8 cellular contexts compared by ENCODE assay signal in the genomic region with DNA sequence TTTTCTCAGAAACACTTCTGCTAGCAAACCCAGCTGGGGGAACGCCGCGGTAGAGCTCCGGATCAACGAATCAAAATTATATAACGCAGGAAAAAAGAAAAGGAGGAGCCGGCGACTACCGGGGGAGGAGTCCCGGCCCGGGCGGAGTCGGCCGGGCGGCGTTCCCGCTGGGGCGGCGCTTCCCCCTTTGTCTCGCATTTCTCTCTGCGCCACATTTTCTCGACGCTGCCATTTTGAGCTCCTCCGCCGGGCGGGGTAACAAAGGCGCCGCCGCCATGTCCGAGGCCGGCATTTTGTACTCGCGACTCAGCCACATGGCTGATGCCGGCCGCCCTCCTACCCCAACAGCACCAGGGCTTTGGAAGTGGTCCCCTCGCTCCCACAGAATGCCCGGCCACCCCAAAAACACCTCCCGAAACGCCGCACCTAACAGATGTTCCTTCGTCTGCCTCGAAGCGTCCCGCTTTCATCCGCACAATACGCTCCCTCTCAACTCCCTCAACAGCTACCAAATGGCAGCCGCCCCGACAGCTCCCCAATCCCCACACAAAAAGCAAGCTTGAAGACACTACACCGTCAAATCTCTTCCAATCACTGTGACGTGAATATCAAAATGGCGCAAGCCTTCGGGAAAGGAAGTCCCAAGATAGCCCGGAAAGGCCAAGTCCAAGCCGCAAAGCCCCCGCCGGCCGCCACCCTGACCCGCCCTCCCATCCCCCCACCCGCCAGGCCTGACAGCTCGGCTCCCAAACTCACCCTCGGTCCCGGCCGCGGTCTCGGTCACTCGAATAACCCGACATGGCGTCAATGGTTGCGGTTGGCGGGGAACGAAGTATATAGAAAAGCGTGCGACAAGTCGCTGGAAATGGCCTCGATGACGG. TPM values are rescaled to one million over a fixed set of nuclear protein-coding genes. Genes with fewer than 3 reads are reported as not detected.
A peak's percentile ranks its signal among the peaks of the same experiment; 100 is the strongest.
DNase-seq lines count a peak whose midpoint lies in the region; ATAC-seq and TF ChIP-seq lines count a peak whose summit lies in the region.

No MANE protein-coding gene starts in this region.

- H2BK5ac ChIP-seq in mesenchymal stem cell (ENCODE audit: low read depth, low read length, poor library complexity, severe bottlenecking) = peak overlapping the region; percentile 88

- H3K36me3 ChIP-seq in mesenchymal stem cell (ENCODE audit: control insufficient read depth in 1 of 2, insufficient read depth in 2 of 2, low read depth in 1 of 2, low read length in 2 of 2) = peaks cover 17 to 63% of the 10 kb centered on the region in 2 experiments

- DNase-seq in GM10248 (ENCODE audit: extremely low spot score) = peak; percentile 84
- DNase-seq in HT1080 (ENCODE audit: low read depth) = peak; percentile 79
- DNase-seq in NOMO-1 treated with DMSO at 0.1 percent for 48 hours (lab: John Stamatoyannopoulos, UW; ENCODE audit: unreplicated experiment) = peak; percentile 86
- peak; percentile 93 for DNase-seq in activated CD8-positive, alpha-beta memory T cell treated with anti-CD3 and anti-CD28 coated beads, Interleukin-2, amount 10 ng/mL, durations not matched to agents 7 days and 5 days
- peak; percentile 81 to 86 (median 84) for DNase-seq in effector memory CD8-positive, alpha-beta T cell
- DNase-seq in mesenchymal stem cell = peak; percentile 78
- DNase-seq in stimulated activated CD4-positive, alpha-beta T cell treated with anti-CD3 and anti-CD28 coated beads, TNF-alpha, amount 100 ng/mL, for 48 hours (ENCODE audit: low read depth in 3 of 3) = peak; percentile 62 to 74 (median 72)

- peak overlapping the region; percentile 100 for H3K9ac ChIP-seq in mesenchymal stem cell (ENCODE audit: low read length)

- POLR2A ChIA-PET in GM10248 (lab: Yijun Ruan, JAX) = interaction anchor here (0.7 to 4.0 kb wide), 14 partner anchors 9 to 208 kb away, joined by 3 to 89 read pairs (median 3); a partner anchor contains a TSS

- H3K23ac ChIP-seq in mesenchymal stem cell (ENCODE audit: low read length in 2 of 2) = peak overlapping the region in 1 of 2 experiments; percentile 37

- no peak overlapping the region for H2BK12ac ChIP-seq in mesenchymal stem cell (ENCODE audit: low read length in 2 of 2)

- H3K4me3 ChIP-seq in mesenchymal stem cell (ENCODE audit: insufficient read depth in 1 of 2, low read depth in 1 of 2, low read length in 2 of 2) = peak overlapping the region; percentile 85 to 93

- H3K4me1 Mint-ChIP-seq in activated CD8-positive, alpha-beta memory T cell treated with anti-CD3 and anti-CD28 coated beads, Interleukin-2, amount 10 ng/mL, durations not matched to agents 7 days and 5 days = peaks cover 62% of the 10 kb centered on the region
- peaks cover 41 to 61% of the 10 kb centered on the region in 2 donors for H3K4me1 Mint-ChIP-seq in effector memory CD8-positive, alpha-beta T cell (ENCODE audit: low read depth in 2 of 2)

- H4K8ac ChIP-seq in mesenchymal stem cell (ENCODE audit: low read length) = peak overlapping the region; percentile 99

- peak overlapping the region; percentile 99 for H2AK5ac ChIP-seq in mesenchymal stem cell (ENCODE audit: low read length, severe bottlenecking)

- H2BK120ac ChIP-seq in mesenchymal stem cell (ENCODE audit: low read depth, low read length) = peak overlapping the region; percentile 89

- peak; percentile 40 for ATAC-seq in activated CD8-positive, alpha-beta memory T cell treated with anti-CD3 and anti-CD28 coated beads, Interleukin-2, amount 10 ng/mL, durations not matched to agents 7 days and 5 days
- peak; percentile 33 for ATAC-seq in effector memory CD8-positive, alpha-beta T cell (replicated peaks)
- no peak for ATAC-seq in HG03025 (IDR thresholded peaks at IDR 0.05; ENCODE audit: low FRiP score, unreplicated experiment)

- H3K4me3 Mint-ChIP-seq in activated CD8-positive, alpha-beta memory T cell treated with anti-CD3 and anti-CD28 coated beads, Interleukin-2, amount 10 ng/mL, durations not matched to agents 7 days and 5 days = peak overlapping the region; percentile 100
- peak overlapping the region; percentile 98 to 99 for H3K4me3 Mint-ChIP-seq in effector memory CD8-positive, alpha-beta T cell

- H2BK15ac ChIP-seq in mesenchymal stem cell (ENCODE audit: low read depth, poor library complexity, severe bottlenecking) = peak overlapping the region; percentile 86

- H4K91ac ChIP-seq in mesenchymal stem cell (ENCODE audit: low read length) = peak overlapping the region; percentile 94

- H3K27me3 Mint-ChIP-seq in activated CD8-positive, alpha-beta memory T cell treated with anti-CD3 and anti-CD28 coated beads, Interleukin-2, amount 10 ng/mL, durations not matched to agents 7 days and 5 days = peaks cover 2% of the 10 kb centered on the region
- no peaks in the 10 kb centered on the region for H3K27me3 Mint-ChIP-seq in effector memory CD8-positive, alpha-beta T cell

- peaks cover 5% of the 10 kb centered on the region for H3K79me1 ChIP-seq in mesenchymal stem cell (replicated peaks; ENCODE audit: low read length, poor library complexity, severe bottlenecking)

- H3K18ac ChIP-seq in mesenchymal stem cell (ENCODE audit: low read depth in 1 of 2, low read length in 2 of 2) = peak overlapping the region; percentile 96 to 99

- no peaks in the 10 kb centered on the region for H3K9me3 ChIP-seq in mesenchymal stem cell (ENCODE audit: control insufficient read depth, low read length)

- H3K4me1 ChIP-seq in mesenchymal stem cell (ENCODE audit: control insufficient read depth, insufficient read depth, low read depth, low read length) = peaks cover 6% of the 10 kb centered on the region

- H2AFZ ChIP-seq in mesenchymal stem cell (ENCODE audit: low read depth, low read length) = no peak overlapping the region

- peaks cover 66% of the 10 kb centered on the region for H3K36me3 Mint-ChIP-seq in activated CD8-positive, alpha-beta memory T cell treated with anti-CD3 and anti-CD28 coated beads, Interleukin-2, amount 10 ng/mL, durations not matched to agents 7 days and 5 days
- peaks cover 81% of the 10 kb centered on the region for H3K36me3 Mint-ChIP-seq in effector memory CD8-positive, alpha-beta T cell (ENCODE audit: insufficient read depth)

- no peaks in the 10 kb centered on the region for H3K9me3 Mint-ChIP-seq in activated CD8-positive, alpha-beta memory T cell treated with anti-CD3 and anti-CD28 coated beads, Interleukin-2, amount 10 ng/mL, durations not matched to agents 7 days and 5 days (ENCODE audit: low read depth)
- H3K9me3 Mint-ChIP-seq in effector memory CD8-positive, alpha-beta T cell = no peaks in the 10 kb centered on the region

- WGBS in mesenchymal stem cell = under 1% methylated on average over 67 of the region's 76 CpGs

- no peak for TF ChIP-seq CTCF in GM10248 (IDR thresholded peaks at IDR 0.05; ENCODE audit: control extremely low read depth, extremely low read depth, low read depth, missing control alignments)

- H3K4me2 ChIP-seq in mesenchymal stem cell (ENCODE audit: low read length, poor library complexity, severe bottlenecking) = no peak overlapping the region

- CTCF ChIA-PET in GM10248 (lab: Yijun Ruan, JAX) = interaction anchor here (0.9 to 1.8 kb wide), 3 partner anchors 9 to 85 kb away, joined by 3 to 6 read pairs (median 4); a partner anchor contains a TSS
- CTCF ChIA-PET in activated CD8-positive, alpha-beta memory T cell treated with anti-CD3 and anti-CD28 coated beads, Interleukin-2, amount 10 ng/mL, durations not matched to agents 7 days and 5 days (lab: Charles Lee) = interaction anchor here (1.0 to 7.2 kb wide), 9 partner anchors 9 to 480 kb away, joined by 3 to 68 read pairs (median 5); a partner anchor contains a TSS

- H3K27ac ChIP-seq in mesenchymal stem cell (ENCODE audit: low read length, poor library complexity, severe bottlenecking) = peak overlapping the region; percentile 93

- peak overlapping the region; percentile 99 to 100 for H3K4ac ChIP-seq in mesenchymal stem cell (ENCODE audit: low read depth in 1 of 2, low read length in 2 of 2)

- H3K27ac Mint-ChIP-seq in activated CD8-positive, alpha-beta memory T cell treated with anti-CD3 and anti-CD28 coated beads, Interleukin-2, amount 10 ng/mL, durations not matched to agents 7 days and 5 days = peak overlapping the region; percentile 100
- peak overlapping the region; percentile 99 for H3K27ac Mint-ChIP-seq in effector memory CD8-positive, alpha-beta T cell

- no peaks in the 10 kb centered on the region for H3K27me3 ChIP-seq in mesenchymal stem cell (ENCODE audit: control insufficient read depth in 1 of 2, insufficient read depth in 1 of 2, low read length in 2 of 2)

- peak overlapping the region; percentile 82 to 86 for H3K14ac ChIP-seq in mesenchymal stem cell (ENCODE audit: low read length in 2 of 2)

RNA-seq across cellular contexts. Expression of a gene that starts 0.5 kb away (rescaled TPM):
- total RNA-seq in HT1080 (2014; rRNA removed; shearing (Covaris generic)) = 250 and 611 TPM in 2 replicates
- polyA plus RNA-seq in HT1080 (2015; cell fraction: cytosol; rRNA removed) = 722 and 1,249 TPM in 2 replicates
- 4,423 and 5,570 TPM in 2 replicates for polyA plus RNA-seq in HT1080 (2015; cell fraction: nucleus; rRNA removed)
- 100 to 1,000 TPM; 842 to 926 TPM for total RNA-seq in activated CD8-positive, alpha-beta memory T cell treated with anti-CD3 and anti-CD28 coated beads, Interleukin-2, amount 10 ng/mL, durations not matched to agents 7 days and 5 days
- 649 TPM for polyA plus RNA-seq in mesenchymal stem cell (2013, experiment 1 of 2)
- 611 TPM for polyA plus RNA-seq in mesenchymal stem cell (2013, experiment 2 of 2)

RNA-seq across cellular contexts. Expression of a gene that starts 1.2 kb away (rescaled TPM):
- total RNA-seq in HT1080 (2014; rRNA removed; shearing (Covaris generic)) = 18.5 and 21.6 TPM in 2 replicates
- polyA plus RNA-seq in HT1080 (2015; cell fraction: cytosol; rRNA removed) = 16.4 and 34.3 TPM in 2 replicates
- polyA plus RNA-seq in HT1080 (2015; cell fraction: nucleus; rRNA removed) = 141 and 144 TPM in 2 replicates
- total RNA-seq in activated CD8-positive, alpha-beta memory T cell treated with anti-CD3 and anti-CD28 coated beads, Interleukin-2, amount 10 ng/mL, durations not matched to agents 7 days and 5 days = 10 to 100 TPM; 45.7 to 52.6 TPM
- polyA plus RNA-seq in mesenchymal stem cell (2013, experiment 1 of 2) = 26.6 TPM
- 22.1 TPM for polyA plus RNA-seq in mesenchymal stem cell (2013, experiment 2 of 2)

RNA-seq across cellular contexts. Expression of a gene that starts 8.7 kb away (rescaled TPM):
- total RNA-seq in HT1080 (2014; rRNA removed; shearing (Covaris generic)) = 11.6 and 13.8 TPM in 2 replicates
- 14.0 and 17.4 TPM in 2 replicates for polyA plus RNA-seq in HT1080 (2015; cell fraction: cytosol; rRNA removed)
- 48.8 and 63.3 TPM in 2 replicates for polyA plus RNA-seq in HT1080 (2015; cell fraction: nucleus; rRNA removed)
- 10 to 100 TPM; 36.0 to 47.3 TPM for total RNA-seq in activated CD8-positive, alpha-beta memory T cell treated with anti-CD3 and anti-CD28 coated beads, Interleukin-2, amount 10 ng/mL, durations not matched to agents 7 days and 5 days
- polyA plus RNA-seq in mesenchymal stem cell (2013, experiment 1 of 2) = 6.1 TPM
- 5.5 TPM for polyA plus RNA-seq in mesenchymal stem cell (2013, experiment 2 of 2)

RNA-seq across cellular contexts. Expression of a gene that starts 56.6 kb away (rescaled TPM):
- total RNA-seq in HT1080 (2014; rRNA removed; shearing (Covaris generic)) = 7.3 and 8.2 TPM in 2 replicates
- 15.5 and 16.3 TPM in 2 replicates for polyA plus RNA-seq in HT1080 (2015; cell fraction: cytosol; rRNA removed)
- 39.7 and 40.7 TPM in 2 replicates for polyA plus RNA-seq in HT1080 (2015; cell fraction: nucleus; rRNA removed)
- total RNA-seq in activated CD8-positive, alpha-beta memory T cell treated with anti-CD3 and anti-CD28 coated beads, Interleukin-2, amount 10 ng/mL, durations not matched to agents 7 days and 5 days = under 1 TPM in 1 of 2 experiments, not detected in 1; 0.82 TPM
- 6.6 TPM for polyA plus RNA-seq in mesenchymal stem cell (2013, experiment 1 of 2)
- polyA plus RNA-seq in mesenchymal stem cell (2013, experiment 2 of 2) = 7.6 TPM
